In genomic region chr11:128497057-128497957, GRCh38 we compare ENCODE assay signal across 8 cellular contexts.
DNase-seq lines count a peak whose midpoint lies in the region; ATAC-seq and TF ChIP-seq lines count a peak whose summit lies in the region.

No MANE protein-coding gene starts in this region.

- peak; percentile 77 for DNase-seq in activated CD4-positive, alpha-beta T cell treated with anti-CD3 and anti-CD28 coated beads, Interleukin-2, amount 10 ng/mL, durations not matched to agents 24 days and 14 days
- DNase-seq in activated CD4-positive, alpha-beta T cell treated with anti-CD3 and anti-CD28 coated beads for 1 hour = no peak
- DNase-seq in HCEC 1CT (peak; percentile 97), NB4 (ENCODE audit: low read depth) (peak; percentile 89), astrocyte of the hippocampus (ENCODE audit: low read depth, low spot score) (peak; percentile 94), left lobe of liver (ENCODE audit: low spot score) (peak; percentile 67), GDM1 (lab: John Stamatoyannopoulos, UW) (no peak)

- peak overlapping the region; percentile 41 for H3K4me3 ChIP-seq in NB4 (ENCODE audit: low read depth, low read length)
- no peak overlapping the region for H3K4me3 ChIP-seq in urinary bladder (ENCODE audit: low read depth, low read length)

- peak overlapping the region; percentile 82 for H3K4me3 Mint-ChIP-seq in activated CD4-positive, alpha-beta T cell treated with anti-CD3 and anti-CD28 coated beads, Interleukin-2, amount 10 ng/mL, durations not matched to agents 24 days and 14 days

- H3K4me1 ChIP-seq in urinary bladder (ENCODE audit: insufficient read depth) = peaks cover 7% of the 10 kb centered on the region

- peaks cover 92% of the 10 kb centered on the region for H3K4me1 Mint-ChIP-seq in activated CD4-positive, alpha-beta T cell treated with anti-CD3 and anti-CD28 coated beads, Interleukin-2, amount 10 ng/mL, durations not matched to agents 24 days and 14 days

- no peaks in the 10 kb centered on the region for H3K36me3 ChIP-seq in urinary bladder (ENCODE audit: insufficient read depth)

- intact Hi-C loops in activated CD4-positive, alpha-beta T cell treated with anti-CD3 and anti-CD28 coated beads, Interleukin-2, amount 10 ng/mL, durations not matched to agents 24 days and 14 days (cut with micrococcal nuclease) = loop anchor here (1.0 to 2.0 kb wide), 2 partner anchors 8 to 13 kb away; no protein-coding TSS in a partner anchor

- TF ChIP-seq CTCF in NB4 (IDR thresholded peaks at IDR 0.05; ENCODE audit: low read depth, low read length) = no peak

- no peak for TF ChIP-seq POLR2A in NB4 (IDR thresholded peaks at IDR 0.05; ENCODE audit: extremely low read depth, insufficient read length)

- H3K27ac ChIP-seq in urinary bladder (ENCODE audit: low read depth) = peak overlapping the region; percentile 65

- WGBS in urinary bladder = 31% methylated on average over 10 of the region's 10 CpGs

- H3K27ac Mint-ChIP-seq in activated CD4-positive, alpha-beta T cell treated with anti-CD3 and anti-CD28 coated beads, Interleukin-2, amount 10 ng/mL, durations not matched to agents 24 days and 14 days = peak overlapping the region; percentile 96

- peak; percentile 87 for ATAC-seq in left lobe of liver

- no peaks in the 10 kb centered on the region for H3K27me3 Mint-ChIP-seq in activated CD4-positive, alpha-beta T cell treated with anti-CD3 and anti-CD28 coated beads, Interleukin-2, amount 10 ng/mL, durations not matched to agents 24 days and 14 days

- H3K36me3 Mint-ChIP-seq in activated CD4-positive, alpha-beta T cell treated with anti-CD3 and anti-CD28 coated beads, Interleukin-2, amount 10 ng/mL, durations not matched to agents 24 days and 14 days (ENCODE audit: low read depth) = peaks cover 81% of the 10 kb centered on the region

- H3K9me3 Mint-ChIP-seq in activated CD4-positive, alpha-beta T cell treated with anti-CD3 and anti-CD28 coated beads, Interleukin-2, amount 10 ng/mL, durations not matched to agents 24 days and 14 days = no peaks in the 10 kb centered on the region

Comparison
In these comparisons a context has a peak if more than half of its experiments do, and no peak if none do; other contexts are left out.
1. DNase-seq: peak in activated CD4-positive, alpha-beta T cell treated with anti-CD3 and anti-CD28 coated beads, Interleukin-2, amount 10 ng/mL, durations not matched to agents 24 days and 14 days (single experiment), HCEC 1CT (single experiment), NB4 (single experiment), astrocyte of the hippocampus (single experiment) and left lobe of liver (single experiment); none in activated CD4-positive, alpha-beta T cell treated with anti-CD3 and anti-CD28 coated beads for 1 hour (single experiment) and GDM1 (single experiment).